Comparison of ENCODE assay signal across 30 cellular contexts in the genomic region with DNA sequence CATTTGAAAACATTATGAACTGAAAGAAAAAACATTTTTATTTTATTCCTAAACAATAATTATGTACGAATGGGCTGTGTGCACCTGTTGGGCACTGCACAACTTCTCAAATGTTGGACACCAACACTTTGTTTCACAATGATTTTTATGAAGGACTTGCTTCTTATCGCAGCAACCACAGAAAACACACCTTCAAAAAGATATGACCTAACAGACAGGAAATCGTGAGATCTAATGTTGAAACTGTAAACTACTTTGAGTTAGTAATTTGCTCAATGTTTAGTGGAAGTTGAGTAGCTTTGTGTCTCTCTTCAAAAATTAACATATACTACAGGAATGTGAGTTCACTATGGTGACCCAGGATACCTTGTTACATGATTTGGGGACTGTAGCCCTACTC.
DNase-seq lines count a peak whose midpoint lies in the region; ATAC-seq, FAIRE-seq and TF ChIP-seq lines count a peak whose summit lies in the region.
"Had no signal": no experiment of that assay in that cellular context is flagged by ENCODE, and none has a peak within 500 bp of the region (broad histone marks: within the 10 kb centered on the region; RNA-seq: fewer than 3 reads in every experiment).

No MANE protein-coding gene starts in this region.

- no peak for ATAC-seq in GM19324 (IDR thresholded peaks at IDR 0.05; ENCODE audit: low FRiP score, unreplicated experiment)
- no peak for ATAC-seq in HG02588 (IDR thresholded peaks at IDR 0.05; ENCODE audit: unreplicated experiment)
- ATAC-seq: A549; CD8-positive, alpha-beta T cell had no signal

- FAIRE-seq in D721Med (lab: Jason Lieb, UNC), result peak; percentile 11
- FAIRE-seq: A204.1, A549 had no signal

- H3K9me2 ChIP-seq in Loucy (replicated peaks; ENCODE audit: low read depth, low read length), result no peaks in the 10 kb centered on the region

- H3F3A ChIP-seq in Loucy (ENCODE audit: low read depth), result no peaks in the 10 kb centered on the region

- in situ Hi-C loops in GM13977 (cut with MboI; ENCODE audit: low pct_unique_long_range_greater_than_20kb, low sequenced_read_pairs, unreplicated experiment), result no loop called here

- H3K4me3 ChIP-seq in Jurkat, Clone E6-1 (ENCODE audit: low read length), result peak overlapping the region; percentile 5
- peak overlapping the region; percentile 18 for H3K4me3 ChIP-seq in Loucy (ENCODE audit: low read length, poor library complexity, severe bottlenecking)
- H3K4me3 ChIP-seq: A549; BLaER1; BLaER1 treated with 17β-estradiol and CSF1 and Interleukin-3, amounts not matched to agents 10 nM and 100 nM had no signal

- H2AFZ ChIP-seq in Loucy (ENCODE audit: low read length), result no peak overlapping the region

- no peaks in the 10 kb centered on the region for H3K79me2 ChIP-seq in Loucy (ENCODE audit: insufficient read depth, low read length)

- H3K9ac ChIP-seq in Loucy (ENCODE audit: low read depth, low read length, poor library complexity, severe bottlenecking), result no peak overlapping the region
- H3K9ac ChIP-seq: BLaER1; BLaER1 treated with 17β-estradiol and CSF1 and Interleukin-3, amounts not matched to agents 10 nM and 100 nM had no signal

- TF ChIP-seq CTCF in D721Med (IDR thresholded peaks at IDR 0.05; ENCODE audit: insufficient read depth, missing control alignments) (no peak), GM13977 (IDR thresholded peaks at IDR 0.05; ENCODE audit: extremely low read depth, insufficient read depth, missing control alignments) (no peak), Loucy (conservative IDR thresholded peaks at IDR 0.05; ENCODE audit: low read length) (no peak)

- no peak for DNase-seq in D721Med (ENCODE audit: insufficient read length, low spot score)
- peak; percentile 16 for DNase-seq in GM13977 (ENCODE audit: low spot score)
- DNase-seq in Jurkat, Clone E6-1 (ENCODE audit: low read depth, low spot score), result peak; percentile 81
- no peak for DNase-seq in effector CD4-positive, alpha-beta T cell
- DNase-seq in epidermal melanocyte (ENCODE audit: insufficient read length, low spot score), result no peak
- DNase-seq: 8988T; ACHN; AML-193; Caco-2; Calu3; CD4-positive, alpha-beta memory T cell; CD4-positive, alpha-beta T cell; CD8-positive, alpha-beta memory T cell; CD8-positive, alpha-beta T cell; COR-L47; DMS 273 treated with DMSO at 0.1 percent for 48 hours; DMS153; DMS53; DMS79; DMS79 treated with DMSO at 0.1 percent for 48 hours; DND-41; EL had no signal

- no peaks in the 10 kb centered on the region for H3K36me3 ChIP-seq in Loucy (ENCODE audit: insufficient read depth, low read length)
- H3K36me3 ChIP-seq: BE2C; BLaER1; BLaER1 treated with 17β-estradiol and CSF1 and Interleukin-3, amounts not matched to agents 10 nM and 100 nM had no signal

- H3K27me3 ChIP-seq in Loucy (ENCODE audit: insufficient read depth, low read length, poor library complexity, severe bottlenecking), result no peaks in the 10 kb centered on the region
- H3K27me3 ChIP-seq: BE2C, BLaER1 had no signal

- no peaks in the 10 kb centered on the region for H4K20me1 ChIP-seq in Loucy (ENCODE audit: insufficient read depth, low read length, poor library complexity, severe bottlenecking)
- H4K20me1 ChIP-seq: BLaER1; BLaER1 treated with 17β-estradiol and CSF1 and Interleukin-3, amounts not matched to agents 10 nM and 100 nM had no signal

- H3K4me2 ChIP-seq in Loucy (ENCODE audit: low read depth, low read length, poor library complexity, severe bottlenecking), result peak overlapping the region; percentile 41
- H3K4me2 ChIP-seq: A549 had no signal

- H3K9me3 ChIP-seq in Loucy (ENCODE audit: insufficient read depth, low read depth, low read length), result no peaks in the 10 kb centered on the region
- H3K9me3 ChIP-seq: A549; BE2C; BLaER1; BLaER1 treated with 17β-estradiol and CSF1 and Interleukin-3, amounts not matched to agents 10 nM and 100 nM had no signal

- H3K4me1 ChIP-seq in Loucy (ENCODE audit: insufficient read depth, low read length, poor library complexity, severe bottlenecking), result peaks cover 71% of the 10 kb centered on the region
- H3K4me1 ChIP-seq: A549 had no signal

Comparison
In these comparisons a context has a peak if more than half of its experiments do, and no peak if none do; other contexts are left out.
1. DNase-seq: peak in GM13977 (single experiment) and Jurkat, Clone E6-1 (single experiment); none in D721Med (single experiment), effector CD4-positive, alpha-beta T cell (single experiment) and epidermal melanocyte (single experiment).